8 cellular contexts compared by ENCODE assay signal in the genomic region with DNA sequence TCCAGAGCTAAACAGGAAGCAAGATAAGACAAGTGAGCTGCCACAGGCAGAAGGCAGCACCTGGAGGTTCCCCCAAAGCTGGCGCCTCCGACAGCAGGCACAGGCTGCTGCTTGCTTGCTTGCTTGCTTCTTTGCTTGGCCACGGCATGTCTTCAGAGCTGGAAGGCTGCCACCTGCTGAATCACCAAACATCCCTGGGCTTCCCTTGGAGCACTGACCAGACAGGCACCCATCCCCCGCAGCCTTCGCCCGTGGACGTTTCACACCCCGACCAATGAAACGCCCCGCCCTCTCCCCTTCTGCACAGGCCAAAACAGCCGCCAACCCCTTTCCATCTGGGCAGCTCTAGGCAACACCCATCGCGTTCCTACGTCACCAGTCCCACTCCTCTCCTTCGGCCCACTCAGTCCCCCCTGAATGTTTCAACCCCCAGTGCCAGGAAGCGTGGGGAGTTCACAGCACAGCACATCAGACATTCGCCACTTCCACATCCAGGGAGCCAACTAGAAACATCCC. TPM values are rescaled to one million over a fixed set of nuclear protein-coding genes. Genes with fewer than 3 reads are reported as not detected.
DNase-seq lines count a peak whose midpoint lies in the region; ATAC-seq and TF ChIP-seq lines count a peak whose summit lies in the region.

No MANE protein-coding gene starts in this region.

- peak in 3 of 6 experiments; percentile 23 to 37 (median 27) for TF ChIP-seq CTCF in Peyer's patch (IDR thresholded peaks at IDR 0.05)
- no peak for TF ChIP-seq CTCF in fibroblast of the aortic adventitia (IDR thresholded peaks at IDR 0.05; ENCODE audit: insufficient read depth, low read length)
- peak in 1 of 3 experiments; percentile 21 for TF ChIP-seq CTCF in nephron (IDR thresholded peaks at IDR 0.05; ENCODE audit: unreplicated experiment in 3 of 3)

- no peaks in the 10 kb centered on the region for H3K27me3 Mint-ChIP-seq in nephron (ENCODE audit: low read depth)

- H3K4me3 Mint-ChIP-seq in nephron = peak overlapping the region; percentile 89 to 96 (median 95)

- H3K4me1 Mint-ChIP-seq in nephron = peaks cover 36% of the 10 kb centered on the region

- no peaks in the 10 kb centered on the region for H3K9me3 ChIP-seq in Peyer's patch

- H3K4me1 ChIP-seq in Peyer's patch = peaks cover 0 to 18% (median 4%) of the 10 kb centered on the region in 4 donors

- DNase-seq in COR-L47 (lab: John Stamatoyannopoulos, UW) (peak; percentile 62), HPDE6-E6E7 (ENCODE audit: extremely low spot score) (peak; percentile 75), Peyer's patch (peak; percentile 92 to 97 (median 92)), fibroblast of the aortic adventitia (ENCODE audit: low read depth) (peak; percentile 98), substantia nigra (lab: John Stamatoyannopoulos, UW) (peak; percentile 48 to 99 (median 86))
- peak; percentile 57 for DNase-seq in activated effector memory CD4-positive, alpha-beta T cell treated with Interleukin-2 at 50 U/mL for 16 hours

- peak overlapping the region; percentile 96 to 99 (median 98) for H3K27ac ChIP-seq in Peyer's patch
- H3K27ac ChIP-seq in substantia nigra (ENCODE audit: low read depth, low read length, poor library complexity, severe bottlenecking) = peak overlapping the region; percentile 99

- H3K36me3 Mint-ChIP-seq in nephron (ENCODE audit: low read depth) = no peaks in the 10 kb centered on the region

- H3K4me3 ChIP-seq in Peyer's patch = peak overlapping the region; percentile 82 to 96 (median 92)
- H3K4me3 ChIP-seq in fibroblast of the aortic adventitia (ENCODE audit: low read depth, low read length) = peak overlapping the region; percentile 74

- no peaks in the 10 kb centered on the region for H3K27me3 ChIP-seq in Peyer's patch

- ATAC-seq in GM19467 (IDR thresholded peaks at IDR 0.05; ENCODE audit: unreplicated experiment) = peak; percentile 27

- TF ChIP-seq POLR2A in Peyer's patch (IDR thresholded peaks at IDR 0.05) = peak in 1 of 2 donors; percentile 34

- H3K9me3 Mint-ChIP-seq in nephron = no peaks in the 10 kb centered on the region

- peak overlapping the region; percentile 93 to 95 (median 95) for H3K27ac Mint-ChIP-seq in nephron

- H3K36me3 ChIP-seq in Peyer's patch = no peaks in the 10 kb centered on the region

RNA-seq across cellular contexts. Expression of a gene that starts 1.7 kb away (rescaled TPM):
- total RNA-seq in Peyer's patch (100 to 1,000 TPM in 1 of 4 donors, 10 to 100 TPM in 3; 73.4 to 117 (median 88.4) TPM), fibroblast of the aortic adventitia (ENCODE audit: low replicate concordance) (61.2 and 122 TPM in 2 replicates)

Comparison
In these comparisons a context has a peak if more than half of its experiments do, and no peak if none do; other contexts are left out.
1. Peak in every context shown above with its lines: DNase-seq, ATAC-seq, H3K4me3 ChIP-seq and H3K27ac ChIP-seq.